In the genomic region with DNA sequence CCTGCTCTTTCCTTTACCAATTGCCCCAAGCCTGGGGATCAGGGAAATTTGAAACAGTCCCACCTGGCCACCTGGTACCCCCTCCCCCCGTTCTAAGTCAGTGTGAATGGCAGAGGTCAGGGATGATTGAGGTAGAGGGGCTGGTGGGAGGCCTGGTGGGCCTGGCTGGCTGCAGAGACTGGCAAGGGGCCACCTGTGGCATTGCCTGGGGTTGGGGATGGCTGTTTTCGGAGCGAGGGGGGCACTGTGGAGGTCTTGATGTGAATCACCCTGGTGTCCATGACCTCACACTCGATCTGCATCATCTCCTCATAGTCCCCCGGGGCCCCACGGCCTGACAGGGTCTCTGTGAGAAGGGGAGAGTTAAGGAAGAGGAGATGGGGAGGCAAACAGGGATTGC, we compare ENCODE assay signal across 9 cellular contexts. TPM values are rescaled to one million over a fixed set of nuclear protein-coding genes. Genes with fewer than 3 reads are reported as not detected.
DNase-seq lines count a peak whose midpoint lies in the region; ATAC-seq and TF ChIP-seq lines count a peak whose summit lies in the region.
"Had no signal": no experiment of that assay in that cellular context is flagged by ENCODE, and none has a peak within 500 bp of the region (broad histone marks: within the 10 kb centered on the region; RNA-seq: fewer than 3 reads in every experiment).

No MANE protein-coding gene starts in this region.

- DNase-seq in IMR-90 = no peak
- no peak for DNase-seq in NCI-H146 treated with DMSO at 0.1 percent for 48 hours (lab: John Stamatoyannopoulos, UW; ENCODE audit: unreplicated experiment)
- DNase-seq: activated CD8-positive, alpha-beta T cell treated with anti-CD3 and anti-CD28 coated beads for 36 hours; AML-193; gastrocnemius medialis had no signal

- no peaks in the 10 kb centered on the region for H3K27me3 Mint-ChIP-seq in nephron (ENCODE audit: low read depth)
- H3K27me3 Mint-ChIP-seq: activated CD8-positive, alpha-beta T cell treated with anti-CD3 and anti-CD28 coated beads for 36 hours had no signal

- peaks cover 4% of the 10 kb centered on the region; the same call in 1 of the 2 replicates for H4K20me1 ChIP-seq in IMR-90 (ENCODE audit: insufficient read depth, low read length)

- POLR2A ChIA-PET in IMR-90 (lab: Charles Lee; ENCODE audit: unreplicated experiment) = interaction anchor here (0.6 kb wide), 1 partner anchor 74 kb away, joined by 5 read pairs; a partner anchor contains a TSS

- 0 out of 2 replicates have a peak overlapping the region, but pooled peaks have one; percentile 35 for H3K14ac ChIP-seq in IMR-90 (replicated peaks; ENCODE audit: low read depth, low read length)

- no peak overlapping the region for H3K4me3 ChIP-seq in IMR-90 (ENCODE audit: insufficient read depth, low read depth, low read length)
- H3K4me3 ChIP-seq: coronary artery, gastrocnemius medialis had no signal

- peaks cover 23% of the 10 kb centered on the region for H3K4me1 ChIP-seq in IMR-90 (ENCODE audit: control insufficient read depth, insufficient read depth, low read length)

- BruUV-seq in IMR-90 (replicated peaks; lab: Mats Ljungman, UMichigan) = no TSS peak

- ATAC-seq in IMR-90 (ENCODE audit: low read depth) = no peak
- ATAC-seq in HG02885 (IDR thresholded peaks at IDR 0.05; ENCODE audit: poor library complexity, unreplicated experiment) = no peak
- ATAC-seq: activated CD8-positive, alpha-beta T cell treated with anti-CD3 and anti-CD28 coated beads for 36 hours; gastrocnemius medialis had no signal

- H3K4me1 Mint-ChIP-seq in nephron = peaks cover 52% of the 10 kb centered on the region

- H4K5ac ChIP-seq in IMR-90 (ENCODE audit: low read depth, low read length) = no peak overlapping the region

- no peaks in the 10 kb centered on the region for H3K27me3 ChIP-seq in IMR-90 (ENCODE audit: control insufficient read depth, insufficient read depth, low read length)

- WGBS in IMR-90 (ENCODE audit: extremely low coverage in 2 of 2, insufficient read length in 1 of 2), 2 experiments = 86% methylated on average over 2 of the region's 6 CpGs; no CpG with 5 or more reads in 1 of the 2 experiments

- H3K27ac Mint-ChIP-seq in nephron = peak overlapping the region in 2 of 3 experiments; percentile 56 to 65
- H3K27ac Mint-ChIP-seq: T-helper 1 cell treated with Interleukin-12 subunit alpha and Interleukin-12 subunit beta and Interleukin-4 antibody, amounts not matched to agents 30 μg/mL and 1 μg/mL, for 36 hours had no signal

- H3K9me1 ChIP-seq in IMR-90 (ENCODE audit: insufficient read depth, low read length) = peaks cover 9% of the 10 kb centered on the region

- CTCF ChIA-PET in IMR-90 (lab: Yijun Ruan, JAX) = no interaction called here

- 0 out of 3 replicates have a peak overlapping the region, but pooled peaks have one; percentile 10 for H2BK15ac ChIP-seq in IMR-90 (ENCODE audit: low read depth, low read length)

- peak overlapping the region; percentile 80 for H2BK120ac ChIP-seq in IMR-90 (ENCODE audit: low read depth, low read length)

- H4K91ac ChIP-seq in IMR-90 (ENCODE audit: insufficient read depth, low read depth, low read length) = peak overlapping the region; percentile 91

- H3K36me3 ChIP-seq in IMR-90 (ENCODE audit: control insufficient read depth, insufficient read depth, low read length) = peaks cover 28% of the 10 kb centered on the region

- in situ Hi-C loops in IMR-90 (cut with MboI; ENCODE audit: low sequenced_read_pairs) = loop anchor here (5.0 to 10.0 kb wide), 3 partner anchors 42 to 141 kb away; a partner anchor contains a TSS

- H3K4me3 Mint-ChIP-seq in nephron = no peak overlapping the region
- H3K4me3 Mint-ChIP-seq: activated CD8-positive, alpha-beta T cell treated with anti-CD3 and anti-CD28 coated beads for 36 hours; T-helper 1 cell treated with Interleukin-12 subunit alpha and Interleukin-12 subunit beta and Interleukin-4 antibody, amounts not matched to agents 30 μg/mL and 1 μg/mL, for 36 hours had no signal

- H3K18ac ChIP-seq in IMR-90 (ENCODE audit: low read depth, low read length) = no peak overlapping the region

- TF ChIP-seq CTCF in IMR-90 (conservative IDR thresholded peaks at IDR 0.05; ENCODE audit: low read depth, low read length) = no peak
- no peak for TF ChIP-seq CTCF in nephron (IDR thresholded peaks at IDR 0.05; ENCODE audit: unreplicated experiment in 3 of 3)

- peak overlapping the region; percentile 73 for H2AK5ac ChIP-seq in IMR-90 (ENCODE audit: low read depth, low read length)

- H3K9ac ChIP-seq in IMR-90 (ENCODE audit: low read depth, low read length) = no peak overlapping the region

- peak overlapping the region; percentile 10; the same call in 1 of the 2 replicates for H3K56ac ChIP-seq in IMR-90 (ENCODE audit: extremely low read depth, insufficient read depth, low read length)

- intact Hi-C loops in IMR-90 (cut with micrococcal nuclease) = loop anchor here (2.0 to 5.0 kb wide), 4 partner anchors 62 to 297 kb away; a partner anchor contains a TSS

- no peak for TF ChIP-seq POLR2A in IMR-90 (IDR thresholded peaks at IDR 0.05; ENCODE audit: low read depth, low read length)

- H3K4ac ChIP-seq in IMR-90 (ENCODE audit: low read depth, low read length) = peak overlapping the region; percentile 65; the same call in 1 of the 2 replicates

- no peak overlapping the region for H3K23ac ChIP-seq in IMR-90 (ENCODE audit: low read depth, low read length)

- H3K27ac ChIP-seq in IMR-90 (ENCODE audit: insufficient read depth, low read length) = no peak overlapping the region

- dilution Hi-C loops in IMR-90 (cut with HindIII; ENCODE audit: low sequenced_read_pairs, unreplicated experiment) = no loop called here

- peak overlapping the region; percentile 4 to 31; a peak in 2 of 4 replicates for H4K8ac ChIP-seq in IMR-90 (ENCODE audit: low read depth in 2 of 2, low read length in 2 of 2)

- TF ChIP-seq RAD21 in IMR-90 (IDR thresholded peaks at IDR 0.05; ENCODE audit: low read length) = no peak

- H3K9me3 Mint-ChIP-seq in nephron = no peaks in the 10 kb centered on the region
- H3K9me3 Mint-ChIP-seq: activated CD8-positive, alpha-beta T cell treated with anti-CD3 and anti-CD28 coated beads for 36 hours; T-helper 1 cell treated with Interleukin-12 subunit alpha and Interleukin-12 subunit beta and Interleukin-4 antibody, amounts not matched to agents 30 μg/mL and 1 μg/mL, for 36 hours had no signal

- H2BK20ac ChIP-seq in IMR-90 (ENCODE audit: low read depth, low read length) = peak overlapping the region; percentile 65

- peaks cover 38% of the 10 kb centered on the region for H3K36me3 Mint-ChIP-seq in nephron (ENCODE audit: low read depth)

- H3K79me1 ChIP-seq in IMR-90 (ENCODE audit: low read depth in 1 of 2, low read length in 2 of 2) = peaks cover 0 to 9% of the 10 kb centered on the region in 2 experiments; a peak in 1 of 4 replicates

- H3K4me2 ChIP-seq in IMR-90 (ENCODE audit: low read depth, low read length) = no peak overlapping the region

- no peak overlapping the region for H2BK5ac ChIP-seq in IMR-90 (ENCODE audit: low read depth, low read length, poor library complexity, severe bottlenecking)

- H2AFZ ChIP-seq in IMR-90 (replicated peaks; ENCODE audit: low read length, poor library complexity) = no peak overlapping the region

- no peaks in the 10 kb centered on the region for H3K9me3 ChIP-seq in IMR-90 (ENCODE audit: control insufficient read depth, insufficient read depth, low read length)
- H3K9me3 ChIP-seq: gastrocnemius medialis had no signal

- H2AK9ac ChIP-seq in IMR-90 (replicated peaks; ENCODE audit: low read depth, low read length, poor library complexity) = no peak overlapping the region

TF ChIP-seq in IMR-90, 13 proteins besides CTCF, POLR2A, EP300 and RAD21 (continues in another document):
- TF ChIP-seq SMC3 (IDR thresholded peaks at IDR 0.05; ENCODE audit: low read depth, low read length) (no peak), FOS (IDR thresholded peaks at IDR 0.05; ENCODE audit: low read depth, low read length) (no peak), BHLHE40 (IDR thresholded peaks at IDR 0.05; ENCODE audit: low read depth, low read length) (no peak), NFE2L2 (IDR thresholded peaks at IDR 0.05; ENCODE audit: low read depth, low read length) (no peak), MAZ (IDR thresholded peaks at IDR 0.05; ENCODE audit: borderline replicate concordance, low read depth, low read length) (no peak), RFX5 (IDR thresholded peaks at IDR 0.05; ENCODE audit: low read depth, low read length) (no peak), RCOR1 (IDR thresholded peaks at IDR 0.05; ENCODE audit: insufficient replicate concordance, low read length) (no peak), CHD1 (IDR thresholded peaks at IDR 0.05; ENCODE audit: low read depth, low read length) (no peak)
- TF ChIP-seq, protein P1, sequence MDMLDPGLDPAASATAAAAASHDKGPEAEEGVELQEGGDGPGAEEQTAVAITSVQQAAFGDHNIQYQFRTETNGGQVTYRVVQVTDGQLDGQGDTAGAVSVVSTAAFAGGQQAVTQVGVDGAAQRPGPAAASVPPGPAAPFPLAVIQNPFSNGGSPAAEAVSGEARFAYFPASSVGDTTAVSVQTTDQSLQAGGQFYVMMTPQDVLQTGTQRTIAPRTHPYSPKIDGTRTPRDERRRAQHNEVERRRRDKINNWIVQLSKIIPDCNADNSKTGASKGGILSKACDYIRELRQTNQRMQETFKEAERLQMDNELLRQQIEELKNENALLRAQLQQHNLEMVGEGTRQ (IDR thresholded peaks at IDR 0.05; ENCODE audit: low read depth, low read length) = no peak

RNA-seq across cellular contexts. Expression of a gene that starts 6.5 kb away (rescaled TPM):
- under 0.01 TPM in 1 of 2 replicates, not detected in the other for total RNA-seq in IMR-90 (2012; rRNA removed)
- 0.05 and 0.42 TPM in 2 replicates for polyA plus RNA-seq in IMR-90 (2012; rRNA removed)
- 0.05 and 0.15 TPM in 2 replicates for polyA plus RNA-seq in IMR-90 (2012; cell fraction: cytosol; rRNA removed)
- 1.1 and 1.4 TPM in 2 replicates for polyA plus RNA-seq in IMR-90 (2012; cell fraction: nucleus; rRNA removed; ENCODE audit: low replicate concordance)

RNA-seq across cellular contexts. Expression of a gene that starts 12.4 kb away (rescaled TPM):
- total RNA-seq in IMR-90 (2012; rRNA removed) = 5.3 and 7.9 TPM in 2 replicates
- 62.6 and 69.6 TPM in 2 replicates for polyA plus RNA-seq in IMR-90 (2012; rRNA removed)
- 53.8 and 64.7 TPM in 2 replicates for polyA plus RNA-seq in IMR-90 (2012; cell fraction: cytosol; rRNA removed)
- polyA plus RNA-seq in IMR-90 (2012; cell fraction: nucleus; rRNA removed; ENCODE audit: low replicate concordance) = 85.2 and 131 TPM in 2 replicates

RNA-seq across cellular contexts. Expression of a gene that starts 14.5 kb away (rescaled TPM):
- 5.8 and 5.9 TPM in 2 replicates for total RNA-seq in IMR-90 (2012; rRNA removed)
- 3.4 and 3.6 TPM in 2 replicates for polyA plus RNA-seq in IMR-90 (2012; rRNA removed)
- polyA plus RNA-seq in IMR-90 (2012; cell fraction: cytosol; rRNA removed) = 2.6 and 3.3 TPM in 2 replicates
- polyA plus RNA-seq in IMR-90 (2012; cell fraction: nucleus; rRNA removed; ENCODE audit: low replicate concordance) = 1.2 and 1.6 TPM in 2 replicates

RNA-seq across cellular contexts. Expression of a gene that starts 36.1 kb away (rescaled TPM):
- total RNA-seq in IMR-90 (2012; rRNA removed) = not detected in 2 replicates
- polyA plus RNA-seq in IMR-90 (2012; rRNA removed) = 0.87 and 0.99 TPM in 2 replicates
- 0.55 and 1.3 TPM in 2 replicates for polyA plus RNA-seq in IMR-90 (2012; cell fraction: cytosol; rRNA removed)
- polyA plus RNA-seq in IMR-90 (2012; cell fraction: nucleus; rRNA removed; ENCODE audit: low replicate concordance) = 3.9 and 5.7 TPM in 2 replicates

RNA-seq across cellular contexts. Expression of a gene that starts 38.3 kb away (rescaled TPM):
- total RNA-seq in IMR-90 (2012; rRNA removed) = 2.2 and 3.2 TPM in 2 replicates
- 16.2 and 18.7 TPM in 2 replicates for polyA plus RNA-seq in IMR-90 (2012; rRNA removed)
- 12.7 and 14.1 TPM in 2 replicates for polyA plus RNA-seq in IMR-90 (2012; cell fraction: cytosol; rRNA removed)
- 40.2 and 46.8 TPM in 2 replicates for polyA plus RNA-seq in IMR-90 (2012; cell fraction: nucleus; rRNA removed; ENCODE audit: low replicate concordance)
